ENCODE assay signal across 1 cellular context in genomic region chr17:4833178-4833940, GRCh38.
TF ChIP-seq lines count a peak whose summit lies in the region.

TSS of gene MINK1 (plus strand) at chr17:4833340. CDS start at chr17:4833584, 244 bp downstream.

TF ChIP-seq in A549, 52 proteins besides CTCF, POLR2A, EP300 and RAD21 (continued from another document):
- no peak for TF ChIP-seq HEYL (CRISPR knock-in tag; IDR thresholded peaks at IDR 0.05)
- 0 out of 2 replicates have a peak, but pooled peaks have one; percentile 19 for TF ChIP-seq PHF8 (IDR thresholded peaks at IDR 0.05; ENCODE audit: borderline replicate concordance, low read depth)
- 0 out of 2 replicates have a peak, but pooled peaks have one; percentile 72 for TF ChIP-seq MAZ (IDR thresholded peaks at IDR 0.05; ENCODE audit: borderline replicate concordance, low read depth, low read length)
- 0 out of 3 replicates have a peak, but pooled peaks have one; percentile 53 for TF ChIP-seq BCL3 (IDR thresholded peaks at IDR 0.05)
- 0 out of 2 replicates have a peak, but pooled peaks have one; percentile 53 for TF ChIP-seq PBX3 (IDR thresholded peaks at IDR 0.05)
